19 cellular contexts compared by ENCODE assay signal in the genomic region with DNA sequence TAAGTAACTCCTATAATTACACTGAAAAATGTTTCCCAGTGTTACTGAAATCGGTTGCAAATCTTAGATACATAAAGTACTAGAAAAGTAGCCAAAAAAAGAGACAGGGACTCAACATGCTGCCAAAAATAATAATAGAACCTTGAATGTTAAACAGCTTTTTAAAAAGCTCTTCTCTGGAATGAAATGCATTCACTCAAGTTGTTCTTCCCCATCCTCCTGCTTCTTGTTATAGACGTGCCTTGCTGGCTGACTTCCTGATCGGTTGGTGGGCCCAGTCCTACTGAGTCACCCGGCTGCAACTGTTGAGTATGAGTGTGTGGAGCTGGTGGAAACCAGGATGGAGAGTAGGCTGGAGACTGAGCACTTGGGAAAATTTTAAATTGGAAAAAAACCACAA. TPM values are rescaled to one million over a fixed set of nuclear protein-coding genes. Genes with fewer than 3 reads are reported as not detected.
A peak's percentile ranks its signal among the peaks of the same experiment; 100 is the strongest.
DNase-seq lines count a peak whose midpoint lies in the region; ATAC-seq, FAIRE-seq and TF ChIP-seq lines count a peak whose summit lies in the region.
"Had no signal": no experiment of that assay in that cellular context is flagged by ENCODE, and none has a peak within 500 bp of the region (broad histone marks: within the 10 kb centered on the region; RNA-seq: fewer than 3 reads in every experiment).

No MANE protein-coding gene starts in this region.

- in situ Hi-C loops in GM23248 (cut with MboI): no loop called here

- no peaks in the 10 kb centered on the region for H3K9me2 ChIP-seq in GM23248 (ENCODE audit: insufficient read depth)

- H3K9me3 ChIP-seq in A673 (ENCODE audit: low read depth, low read length, poor library complexity, severe bottlenecking) (no peaks in the 10 kb centered on the region), GM23248 (ENCODE audit: low read depth) (no peaks in the 10 kb centered on the region), small intestine (ENCODE audit: control insufficient read depth, low read depth) (no peaks in the 10 kb centered on the region)
- H3K9me3 ChIP-seq: ascending aorta, tibial nerve had no signal

- H3F3A ChIP-seq in GM23248 (ENCODE audit: insufficient read depth): peaks cover 11% of the 10 kb centered on the region; the same call in 1 of the 2 replicates

- no peak for ATAC-seq in HG03457 (IDR thresholded peaks at IDR 0.05; ENCODE audit: unreplicated experiment)
- ATAC-seq: activated T-cell treated with anti-CD3 and anti-CD28 coated beads, Interleukin-2, amount 50 U/mL, for 4 hours had no signal

- H3K27ac ChIP-seq in A673 (ENCODE audit: low read depth, low read length, poor library complexity, severe bottlenecking) (no peak overlapping the region), GM23248 (peak overlapping the region; percentile 17; the same call in 1 of the 2 replicates), small intestine (ENCODE audit: low read depth in 1 of 2, low read length in 1 of 2) (no peak overlapping the region)
- H3K27ac ChIP-seq: ascending aorta, PC-9 had no signal

- H3K9ac ChIP-seq in GM23248: no peak overlapping the region

- 18 to 36% methylated on average over 4 of the region's 4 CpGs for WGBS in GM23248 (ENCODE audit: low coverage in 1 of 2, low lambda C conversion rate in 2 of 2, missing lambda C conversion rate in 2 of 2), 2 experiments
- WGBS in small intestine, 3 donors: 75 to 86% (median 81%) methylated on average over 4 of the region's 4 CpGs

- H3K4me3 ChIP-seq in A673 (ENCODE audit: low read depth, low read length, poor library complexity, severe bottlenecking) (no peak overlapping the region), GM23248 (no peak overlapping the region), cardiac fibroblast (replicated peaks in 1 of 2; ENCODE audit: low read depth in 2 of 2, low read length in 2 of 2) (no peak overlapping the region), small intestine (ENCODE audit: low read depth in 1 of 2, low read length in 2 of 2) (no peak overlapping the region)
- H3K4me3 ChIP-seq: ascending aorta, lung, PC-9, tibial nerve had no signal

- intact Hi-C loops in A673 (cut with micrococcal nuclease; ENCODE audit: unreplicated experiment): no loop called here

- no peak overlapping the region; the same call in 1 of the 2 replicates for H2AFZ ChIP-seq in GM23248
- H2AFZ ChIP-seq: PC-9 had no signal

- POLR2A ChIA-PET in A673 (lab: Charles Lee; ENCODE audit: low non-redundant PET): no interaction called here

- no peaks in the 10 kb centered on the region for H3K4me1 ChIP-seq in A673 (ENCODE audit: insufficient read depth, low read length, poor library complexity, severe bottlenecking)
- peaks cover 5% of the 10 kb centered on the region for H3K4me1 ChIP-seq in GM23248 (ENCODE audit: insufficient read depth)
- no peaks in the 10 kb centered on the region for H3K4me1 ChIP-seq in small intestine (ENCODE audit: control insufficient read depth in 2 of 2, insufficient read depth in 1 of 2, low read depth in 1 of 2, low read length in 1 of 2)
- H3K4me1 ChIP-seq: ascending aorta had no signal

- CTCF ChIA-PET in A673 (lab: Charles Lee): no interaction called here

- DNase-seq in A673 (ENCODE audit: low spot score) (peak; percentile 33), GM23248 (peak; percentile 82), cardiac fibroblast (ENCODE audit: low read depth in 2 of 2) (peak; percentile 7 to 83), iris pigment epithelial cell (ENCODE audit: low read depth) (peak; percentile 12), SHP77 treated with DMSO at 0.1 percent for 48 hours (lab: John Stamatoyannopoulos, UW) (no peak), small intestine (no peak), T1000 (lab: John Stamatoyannopoulos, UW) (no peak)
- DNase-seq: activated CD4-positive, alpha-beta T cell treated with anti-CD3 and anti-CD28 coated beads for 48 hours; activated T-cell treated with anti-CD3 and anti-CD28 coated beads, Interleukin-2, amount 50 U/mL, for 4 hours; Calu3; NCI-H1694; NCI-H524; PC-9; stimulated activated CD4-positive, alpha-beta T cell treated with anti-CD3 and anti-CD28 coated beads, Interleukin-12 subunit alpha, Interleukin-12 subunit beta, amount 100 ng/mL, for 4 hours had no signal

- H3K4me2 ChIP-seq in GM23248 (ENCODE audit: unreplicated experiment): no peak overlapping the region
- H3K4me2 ChIP-seq: PC-9 had no signal

- no peak for TF ChIP-seq CTCF in A673 (conservative IDR thresholded peaks at IDR 0.05; ENCODE audit: low read depth, low read length)
- no peak for TF ChIP-seq CTCF in cardiac fibroblast (IDR thresholded peaks at IDR 0.05; ENCODE audit: low read depth, low read length)

- no peaks in the 10 kb centered on the region for H3K79me2 ChIP-seq in GM23248 (ENCODE audit: insufficient read depth)

- no TSS peak for BruUV-seq in A673 (replicated peaks; lab: Mats Ljungman, UMichigan)

- no peak for FAIRE-seq in small intestine (lab: Jason Lieb, UNC)
- FAIRE-seq: A204.1 had no signal

- H3K36me3 ChIP-seq in A673 (ENCODE audit: insufficient read depth, low read length, poor library complexity, severe bottlenecking): no peaks in the 10 kb centered on the region
- H3K36me3 ChIP-seq in GM23248 (ENCODE audit: low read depth): no peaks in the 10 kb centered on the region
- H3K36me3 ChIP-seq in small intestine (ENCODE audit: control insufficient read depth in 2 of 2, insufficient read depth in 2 of 2, low read length in 2 of 2): no peaks in the 10 kb centered on the region
- H3K36me3 ChIP-seq: ascending aorta, tibial nerve had no signal

- H3K27me3 ChIP-seq in A673 (replicated peaks; ENCODE audit: insufficient read depth, low read depth, low read length, poor library complexity) (no peaks in the 10 kb centered on the region), GM23248 (replicated peaks; ENCODE audit: insufficient read depth) (no peaks in the 10 kb centered on the region), small intestine (ENCODE audit: control insufficient read depth in 2 of 2, insufficient read depth in 2 of 2, low read length in 2 of 2) (no peaks in the 10 kb centered on the region)
- H3K27me3 ChIP-seq: ascending aorta, tibial nerve had no signal

- H4K20me1 ChIP-seq in GM23248 (ENCODE audit: insufficient read depth): no peaks in the 10 kb centered on the region

RNA-seq across cellular contexts. Expression of gene RAPGEF5, which starts 30.6 kb away (rescaled TPM):
- 10.7 and 14.9 TPM in 2 replicates for total RNA-seq in A673 (2021)
- 0.86 and 1.0 TPM in 2 replicates for total RNA-seq in GM23248 (2014; rRNA removed; shearing (Covaris generic))
- polyA plus RNA-seq in GM23248 (2016; fragmentation: Nextera tagmentation; extraction: Ambion mirVana) (0.11 and 0.32 TPM in 2 replicates), small intestine (10 to 100 TPM in 1 of 3 donors, 1 to 10 TPM in 2; 5.4 to 11.5 (median 8.7) TPM)

Comparison
In these comparisons a context has a peak if more than half of its experiments do, and no peak if none do; other contexts are left out.
1. DNase-seq: peak in A673 (single experiment), GM23248 (single experiment), cardiac fibroblast (2 of 2) and iris pigment epithelial cell (single experiment); none in SHP77 treated with DMSO at 0.1 percent for 48 hours (single experiment), small intestine (single experiment) and T1000 (single experiment).